Comparison of ENCODE assay signal across 12 cellular contexts in the genomic region with DNA sequence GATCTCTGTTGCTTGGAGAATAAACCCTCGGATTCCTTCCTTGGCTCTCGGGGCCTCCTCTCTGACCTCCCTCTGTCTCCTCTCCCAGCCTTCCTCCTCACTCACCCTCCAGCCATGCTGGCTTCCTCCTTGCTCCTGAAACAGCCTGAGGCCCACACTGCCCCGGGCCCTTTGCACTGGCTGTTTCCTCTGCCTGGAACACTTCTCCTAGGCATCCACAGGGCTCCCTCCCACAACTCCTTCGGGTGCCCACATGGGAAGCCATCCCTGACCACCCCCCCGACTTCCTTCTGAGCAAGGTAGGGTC.
DNase-seq lines count a peak whose midpoint lies in the region; ATAC-seq and TF ChIP-seq lines count a peak whose summit lies in the region.
"Had no signal": no experiment of that assay in that cellular context is flagged by ENCODE, and none has a peak within 500 bp of the region (broad histone marks: within the 10 kb centered on the region; RNA-seq: fewer than 3 reads in every experiment).

No MANE protein-coding gene starts in this region.

- H3K27ac Mint-ChIP-seq in progenitor cell of endocrine pancreas: peak overlapping the region; percentile 8
- H3K27ac Mint-ChIP-seq: activated T-cell treated with anti-CD3 and anti-CD28 coated beads, Interleukin-2, amount 50 U/mL, for 24 hours had no signal

- H3K4me3 ChIP-seq in heart left ventricle: peak overlapping the region in 1 of 12 donors; percentile 44
- H3K4me3 ChIP-seq in vagina: no peak overlapping the region
- H3K4me3 ChIP-seq in lower leg skin (ENCODE audit: low read depth, poor library complexity, severe bottlenecking): no peak overlapping the region

- peaks cover 17% of the 10 kb centered on the region for H3K27me3 Mint-ChIP-seq in progenitor cell of endocrine pancreas

- H3K27me3 ChIP-seq in heart left ventricle (no peaks in the 10 kb centered on the region), layer of hippocampus (ENCODE audit: control insufficient read depth, insufficient read depth, low read length) (no peaks in the 10 kb centered on the region), vagina (no peaks in the 10 kb centered on the region)

- peak in 3 of 4 donors; percentile 7 to 23 (median 12) for ATAC-seq in heart left ventricle
- no peak for ATAC-seq in Right ventricle myocardium inferior
- ATAC-seq in HG03045 (IDR thresholded peaks at IDR 0.05; ENCODE audit: unreplicated experiment): no peak
- ATAC-seq: activated CD4-positive, CD25-positive, alpha-beta regulatory T cell treated with anti-CD3 and anti-CD28 coated beads, Interleukin-2, amount 50 U/mL, for 24 hours had no signal

- no peaks in the 10 kb centered on the region for H3K9me3 Mint-ChIP-seq in progenitor cell of endocrine pancreas (ENCODE audit: low read depth)
- H3K9me3 Mint-ChIP-seq: activated T-cell treated with anti-CD3 and anti-CD28 coated beads, Interleukin-2, amount 50 U/mL, for 24 hours had no signal

- no peak overlapping the region for H3K4me3 Mint-ChIP-seq in progenitor cell of endocrine pancreas (ENCODE audit: low read depth)
- H3K4me3 Mint-ChIP-seq: activated T-cell treated with anti-CD3 and anti-CD28 coated beads, Interleukin-2, amount 50 U/mL, for 24 hours had no signal

- peaks cover 6% of the 10 kb centered on the region for H3K4me1 Mint-ChIP-seq in progenitor cell of endocrine pancreas (ENCODE audit: low read depth)

- TF ChIP-seq CTCF in heart left ventricle (IDR thresholded peaks at IDR 0.05) (no peak), progenitor cell of endocrine pancreas (IDR thresholded peaks at IDR 0.05; ENCODE audit: unreplicated experiment) (no peak), vagina (IDR thresholded peaks at IDR 0.05) (no peak), lower leg skin (IDR thresholded peaks at IDR 0.05) (no peak)

- intact Hi-C loops in heart left ventricle (cut with DNase I) (loop anchor here in 6 of 10 donors (2.0 to 10.0 kb wide), 6 partner anchors 84 to 186 kb away; a partner anchor contains a TSS), Right ventricle myocardium inferior (cut with DNase I) (loop anchor here (1.0 to 5.0 kb wide), 3 partner anchors 68 to 119 kb away; no protein-coding TSS in a partner anchor), vagina (cut with DNase I) (loop anchor here (5.0 kb wide), 1 partner anchor 91 kb away; no protein-coding TSS in a partner anchor), lower leg skin (cut with DNase I; ENCODE audit: low total_unique reads) (no loop called here)

- H3K9me3 ChIP-seq in heart left ventricle (no peaks in the 10 kb centered on the region), vagina (no peaks in the 10 kb centered on the region)

- TF ChIP-seq POLR2A in heart left ventricle (IDR thresholded peaks at IDR 0.05): no peak
- TF ChIP-seq POLR2A in vagina (IDR thresholded peaks at IDR 0.05): peak in 1 of 2 donors; percentile 9
- no peak for TF ChIP-seq POLR2A in lower leg skin (IDR thresholded peaks at IDR 0.05)

- H3K27ac ChIP-seq in heart left ventricle (peak overlapping the region; percentile 38 to 94 (median 76)), layer of hippocampus (ENCODE audit: low read depth, low read length) (peak overlapping the region; percentile 27), vagina (peak overlapping the region; percentile 95)

- H3K36me3 Mint-ChIP-seq in progenitor cell of endocrine pancreas (ENCODE audit: insufficient read depth): no peaks in the 10 kb centered on the region

- DNase-seq in heart left ventricle: peak in 1 of 5 donors; percentile 69
- no peak for DNase-seq in Right ventricle myocardium inferior (ENCODE audit: missing footprints)
- DNase-seq in progenitor cell of endocrine pancreas (ENCODE audit: low spot score, unreplicated experiment): no peak
- DNase-seq in vagina (ENCODE audit: extremely low spot score in 2 of 2): no peak
- DNase-seq in lower leg skin (ENCODE audit: low spot score in 2 of 2): no peak
- DNase-seq in GM03348 (ENCODE audit: low spot score): no peak
- DNase-seq: activated T-cell treated with anti-CD3 and anti-CD28 coated beads, Interleukin-2, amount 50 U/mL, for 24 hours; cortex of kidney; MM.1S had no signal

- H3K36me3 ChIP-seq in heart left ventricle: no peaks in the 10 kb centered on the region
- no peaks in the 10 kb centered on the region for H3K36me3 ChIP-seq in vagina

- 66 to 77% (median 73%) methylated on average over 5 of the region's 5 CpGs for WGBS in heart left ventricle, 4 donors
- 66 to 69% methylated on average over 5 of the region's 5 CpGs for WGBS in lower leg skin, 2 donors

- H3K4me1 ChIP-seq in heart left ventricle: peaks cover 0 to 89% (median 13%) of the 10 kb centered on the region in 12 donors
- peaks cover 58% of the 10 kb centered on the region for H3K4me1 ChIP-seq in vagina

Comparison
In these comparisons a context has a peak if more than half of its experiments do, and no peak if none do; other contexts are left out.
1. ATAC-seq: peak in heart left ventricle (3 of 4); none in Right ventricle myocardium inferior (single experiment) and HG03045 (single experiment).
2. H3K27ac ChIP-seq: peak in every context shown above with its lines; median percentile 95 in vagina; 76 in heart left ventricle; 27 in layer of hippocampus.